ENCODE assay signal across 22 cellular contexts in genomic region chr11:27710536-27710935, GRCh38. TPM values are rescaled to one million over a fixed set of nuclear protein-coding genes. Genes with fewer than 3 reads are reported as not detected.
DNase-seq lines count a peak whose midpoint lies in the region; ATAC-seq and TF ChIP-seq lines count a peak whose summit lies in the region.
"Had no signal": no experiment of that assay in that cellular context is flagged by ENCODE, and none has a peak within 500 bp of the region (broad histone marks: within the 10 kb centered on the region; RNA-seq: fewer than 3 reads in every experiment).

No MANE protein-coding gene starts in this region.

- no peak overlapping the region for H3K9ac ChIP-seq in adipocyte (ENCODE audit: low read length)
- H3K9ac ChIP-seq: BLaER1 treated with 17β-estradiol and CSF1 and Interleukin-3, amounts not matched to agents 10 nM and 100 nM had no signal

- intact Hi-C loops in mucosa of descending colon (cut with DNase I, micrococcal nuclease) = no loop called here
- intact Hi-C loops in A673 (cut with micrococcal nuclease; ENCODE audit: unreplicated experiment) = no loop called here

- no TSS peak for BruUV-seq in A673 (replicated peaks; lab: Mats Ljungman, UMichigan)

- H3K4me3 ChIP-seq in adipocyte (ENCODE audit: low read length) (no peak overlapping the region), fibroblast of villous mesenchyme (ENCODE audit: low read depth, low read length) (no peak overlapping the region), mucosa of descending colon (no peak overlapping the region), A673 (ENCODE audit: low read depth, low read length, poor library complexity, severe bottlenecking) (no peak overlapping the region)
- H3K4me3 ChIP-seq: BLaER1 treated with 17β-estradiol and CSF1 and Interleukin-3, amounts not matched to agents 10 nM and 100 nM; GM12878; GM23338 had no signal

- POLR2A ChIA-PET in A673 (lab: Charles Lee; ENCODE audit: low non-redundant PET) = interaction anchor here (0.6 kb wide), 1 partner anchor 705 kb away, joined by 3 read pairs; no protein-coding TSS in a partner anchor

- CTCF ChIA-PET in A673 (lab: Charles Lee) = interaction anchor here (0.7 kb wide), 1 partner anchor 9 kb away, joined by 3 read pairs; no protein-coding TSS in a partner anchor

- DNase-seq in HCEC 1CT = peak; percentile 69
- peak; percentile 37 for DNase-seq in adipocyte (ENCODE audit: low read depth)
- DNase-seq in fibroblast of villous mesenchyme (ENCODE audit: low read depth) = peak; percentile 90
- no peak for DNase-seq in mucosa of descending colon
- DNase-seq in ureter (ENCODE audit: low spot score) = no peak
- no peak for DNase-seq in A673 (ENCODE audit: low spot score)
- DNase-seq in inferior parietal cortex (ENCODE audit: extremely low spot score) = no peak
- DNase-seq: ACHN; AML-193; BE2C; CD4-positive, alpha-beta T cell; CD8-positive, alpha-beta memory T cell; DMS 273 treated with DMSO at 0.1 percent for 48 hours; DMS79; EL; GDM1; H7 had no signal

- no peaks in the 10 kb centered on the region for H3K27me3 ChIP-seq in adipocyte (replicated peaks; ENCODE audit: control insufficient read depth, insufficient read depth, low read length)
- H3K27me3 ChIP-seq in A673 (replicated peaks; ENCODE audit: insufficient read depth, low read depth, low read length, poor library complexity) = peaks cover 80% of the 10 kb centered on the region
- H3K27me3 ChIP-seq: BE2C; BLaER1 treated with 17β-estradiol and CSF1 and Interleukin-3, amounts not matched to agents 10 nM and 100 nM had no signal

- H3K27ac ChIP-seq in A673 (ENCODE audit: low read depth, low read length, poor library complexity, severe bottlenecking) = no peak overlapping the region
- H3K27ac ChIP-seq: BLaER1 treated with 17β-estradiol and CSF1 and Interleukin-3, amounts not matched to agents 10 nM and 100 nM had no signal

- H3K36me3 ChIP-seq in adipocyte (ENCODE audit: control insufficient read depth, insufficient read depth, low read length, severe bottlenecking) = no peaks in the 10 kb centered on the region
- H3K36me3 ChIP-seq in mucosa of descending colon (ENCODE audit: low read depth) = no peaks in the 10 kb centered on the region
- H3K36me3 ChIP-seq in A673 (ENCODE audit: insufficient read depth, low read length, poor library complexity, severe bottlenecking) = no peaks in the 10 kb centered on the region
- H3K36me3 ChIP-seq: BE2C; BLaER1 treated with 17β-estradiol and CSF1 and Interleukin-3, amounts not matched to agents 10 nM and 100 nM had no signal

- TF ChIP-seq CTCF in fibroblast of villous mesenchyme (IDR thresholded peaks at IDR 0.05; ENCODE audit: insufficient read depth, low read depth, low read length) (no peak), mucosa of descending colon (IDR thresholded peaks at IDR 0.05) (no peak), A673 (conservative IDR thresholded peaks at IDR 0.05; ENCODE audit: low read depth, low read length) (no peak)

- H3K9me3 ChIP-seq in adipocyte (ENCODE audit: control insufficient read depth, low read length) (no peaks in the 10 kb centered on the region), mucosa of descending colon (no peaks in the 10 kb centered on the region), A673 (ENCODE audit: low read depth, low read length, poor library complexity, severe bottlenecking) (no peaks in the 10 kb centered on the region)
- H3K9me3 ChIP-seq: BE2C; BLaER1 treated with 17β-estradiol and CSF1 and Interleukin-3, amounts not matched to agents 10 nM and 100 nM had no signal

- ATAC-seq in mucosa of descending colon (peak; percentile 53), HG02763 (IDR thresholded peaks at IDR 0.05; ENCODE audit: unreplicated experiment) (no peak)
- ATAC-seq: GM12878, GM23338, HCT116 had no signal

- H3K4me1 ChIP-seq in adipocyte (ENCODE audit: control insufficient read depth, insufficient read depth, low read length) (no peaks in the 10 kb centered on the region), mucosa of descending colon (ENCODE audit: low read depth) (no peaks in the 10 kb centered on the region), A673 (ENCODE audit: insufficient read depth, low read length, poor library complexity, severe bottlenecking) (no peaks in the 10 kb centered on the region)
- H3K4me1 ChIP-seq: BE2C; BLaER1 treated with 17β-estradiol and CSF1 and Interleukin-3, amounts not matched to agents 10 nM and 100 nM had no signal

RNA-seq across cellular contexts. Expression of gene BDNF, which starts 10.3 kb away (rescaled TPM):
- total RNA-seq in fibroblast of villous mesenchyme (20.6 and 25.5 TPM in 2 replicates), mucosa of descending colon (under 1 TPM in 2 of 3 donors, not detected in 1; 0.25 to 0.31 TPM), ureter (6.0 TPM), A673 (2021) (0.07 and 0.09 TPM in 2 replicates)
- total RNA-seq: CD4-positive, alpha-beta T cell; CD8-positive, alpha-beta memory T cell had no signal

Comparison
In these comparisons a context has a peak if more than half of its experiments do, and no peak if none do; other contexts are left out.
1. DNase-seq: peak in HCEC 1CT (single experiment), adipocyte (single experiment) and fibroblast of villous mesenchyme (single experiment); none in mucosa of descending colon (0 of 3), ureter (single experiment), A673 (single experiment) and inferior parietal cortex (single experiment).